ENCODE assay signal across 30 cellular contexts in genomic region chr2:219477815-219478214, GRCh38. TPM values are rescaled to one million over a fixed set of nuclear protein-coding genes. Genes with fewer than 3 reads are reported as not detected.
"Had no signal": no experiment of that assay in that cellular context is flagged by ENCODE, and none has a peak within 500 bp of the region (broad histone marks: within the 10 kb centered on the region; RNA-seq: fewer than 3 reads in every experiment).

No MANE protein-coding gene starts in this region.

- DNase-seq: activated B cell treated with CpG ODN at 0.5 μM for 24 hours; activated CD4-positive, alpha-beta T cell treated with anti-CD3 and anti-CD28 coated beads for 36 hours; activated CD4-positive, alpha-beta T cell treated with anti-CD3 and anti-CD28 coated beads, Interleukin-2, amount 50 U/mL, for 4 hours; activated CD8-positive, alpha-beta memory T cell treated with anti-CD3 and anti-CD28 coated beads for 24 hours; activated CD8-positive, alpha-beta memory T cell treated with anti-CD3 and anti-CD28 coated beads, Interleukin-2, amount 50 U/mL, for 4 hours; activated T-cell treated with anti-CD3 and anti-CD28 coated beads, Interleukin-2, amount 50 U/mL, for 24 hours; aorta; brain microvascular endothelial cell; central memory CD4-positive, alpha-beta T cell; effector memory CD4-positive, alpha-beta T cell; head of caudate nucleus; natural killer cell; stimulated activated CD4-positive, alpha-beta T cell treated with anti-CD3 and anti-CD28 coated beads, Interleukin-2, amount 100 ng/mL, for 48 hours; stimulated activated CD8-positive, alpha-beta memory T cell treated with anti-CD3 and anti-CD28 coated beads, Interleukin-4, amount 100 ng/mL, for 48 hours; stimulated activated naive B cell treated with anti-CD40 and anti-IgM and Interleukin-4, amounts not matched to agents 10 μg/mL and 1 μg/mL and 100 μg/mL, for 72 hours; T-helper 9 cell; testis had no signal

- H3K36me3 ChIP-seq: brain microvascular endothelial cell, ovary, prostate gland, right lobe of liver, upper lobe of left lung had no signal

- H3K27ac ChIP-seq: brain microvascular endothelial cell, ovary, prostate gland, right lobe of liver, testis, upper lobe of left lung had no signal

- H3K27me3 ChIP-seq: ovary, testis had no signal

- ATAC-seq: activated CD4-positive, alpha-beta T cell treated with anti-CD3 and anti-CD28 coated beads for 36 hours; activated naive CD4-positive, alpha-beta T cell treated with anti-CD3 and anti-CD28 coated beads, Interleukin-2, amount 50 U/mL, for 72 hours; activated T-helper 17 cell treated with anti-CD3 and anti-CD28 coated beads, Interleukin-2, amount 50 U/mL, for 72 hours; esophagus mucosa; left lobe of liver; natural killer cell; right lobe of liver; stimulated activated naive B cell treated with anti-CD40 and anti-IgM and Interleukin-4, amounts not matched to agents 10 μg/mL and 1 μg/mL and 100 μg/mL, for 72 hours had no signal

- H3K9me3 ChIP-seq: ovary, prostate gland, right lobe of liver, testis, upper lobe of left lung had no signal

- H3K4me1 ChIP-seq: prostate gland, right lobe of liver had no signal

- H3K4me3 ChIP-seq: ovary, prostate gland, right lobe of liver, smooth muscle cell, testis, upper lobe of left lung had no signal

RNA-seq across cellular contexts. Expression of gene ASIC4, which starts 36.5 kb away (rescaled TPM):
- total RNA-seq: activated B cell treated with CpG ODN at 0.5 μM for 24 hours; activated CD4-positive, alpha-beta T cell treated with anti-CD3 and anti-CD28 coated beads for 36 hours; dermis microvascular lymphatic vessel endothelial cell; esophagus mucosa; lung microvascular endothelial cell; right lobe of liver; T-helper 1 cell treated with Interleukin-12 subunit alpha and Interleukin-12 subunit beta and Interleukin-4 antibody, amounts not matched to agents 30 ng/mL and 1 ng/mL, for 36 hours had no signal
- polyA plus RNA-seq: keratinocyte had no signal

RNA-seq across cellular contexts. Expression of gene DES, which starts 59.6 kb away (rescaled TPM):
- total RNA-seq: activated B cell treated with CpG ODN at 0.5 μM for 24 hours; activated CD4-positive, alpha-beta T cell treated with anti-CD3 and anti-CD28 coated beads for 36 hours; activated naive CD4-positive, alpha-beta T cell treated with anti-CD3 and anti-CD28 coated beads, Interleukin-2, amount 50 U/mL, for 72 hours; activated T-helper 17 cell treated with anti-CD3 and anti-CD28 coated beads, Interleukin-2, amount 50 U/mL, for 72 hours; dermis microvascular lymphatic vessel endothelial cell; natural killer cell; T-helper 1 cell treated with Interleukin-12 subunit alpha and Interleukin-12 subunit beta and Interleukin-4 antibody, amounts not matched to agents 30 ng/mL and 1 ng/mL, for 36 hours had no signal
- polyA plus RNA-seq: keratinocyte had no signal
